Comparison of ENCODE assay signal across 10 cellular contexts in genomic region chr11:118605116-118605867, GRCh38. TPM values are rescaled to one million over a fixed set of nuclear protein-coding genes. Genes with fewer than 3 reads are reported as not detected.
DNase-seq lines count a peak whose midpoint lies in the region; ATAC-seq and TF ChIP-seq lines count a peak whose summit lies in the region.
"Had no signal": no experiment of that assay in that cellular context is flagged by ENCODE, and none has a peak within 500 bp of the region (broad histone marks: within the 10 kb centered on the region; RNA-seq: fewer than 3 reads in every experiment).

No MANE protein-coding gene starts in this region.

- ATAC-seq in HG03045 (IDR thresholded peaks at IDR 0.05; ENCODE audit: unreplicated experiment) = no peak

- H3K4me3 ChIP-seq in AG10803 (ENCODE audit: low read length) = peak overlapping the region; percentile 5

- TF ChIP-seq CTCF in AG10803 (conservative IDR thresholded peaks at IDR 0.05; ENCODE audit: low read length) = no peak

- DNase-seq in AG10803 (ENCODE audit: low read depth) (peak; percentile 94), SK-N-DZ (ENCODE audit: low spot score) (peak; percentile 75), head of caudate nucleus (peak in 29 of 42 donors; percentile 35 to 81 (median 64)), posterior vena cava (ENCODE audit: low spot score) (peak; percentile 90)
- DNase-seq in stimulated activated CD4-positive, alpha-beta T cell treated with anti-CD3 and anti-CD28 coated beads, Interleukin-4, amount 100 ng/mL, for 4 hours = no peak
- DNase-seq in activated T-cell treated with anti-CD3 and anti-CD28 coated beads, Interleukin-2, amount 50 U/mL, for 1 hour = no peak
- no peak for DNase-seq in activated effector memory CD4-positive, alpha-beta T cell treated with anti-CD3 and anti-CD28 coated beads, Interleukin-2, amount 50 U/mL, for 16 hours
- DNase-seq: DND-41; stimulated activated CD4-positive, alpha-beta T cell treated with anti-CD3 and anti-CD28 coated beads, Interleukin-12 subunit alpha, Interleukin-12 subunit beta, amount 100 ng/mL, for 4 hours had no signal

- intact Hi-C loops in head of caudate nucleus (cut with DNase I) (loop anchor here (5.0 kb wide), 1 partner anchor 52 kb away; no protein-coding TSS in a partner anchor), posterior vena cava (cut with DNase I) (no loop called here)

RNA-seq across cellular contexts. Expression of gene PHLDB1, which starts 2.1 kb away (rescaled TPM):
- 15.0 and 25.3 TPM in 2 replicates for polyA plus RNA-seq in SK-N-DZ (2014; cell fraction: cytosol; rRNA removed)
- polyA plus RNA-seq in SK-N-DZ (2014; cell fraction: nucleus; rRNA removed) = 24.2 and 28.0 TPM in 2 replicates
- 100 to 1,000 TPM; 155 to 201 TPM for total RNA-seq in posterior vena cava

RNA-seq across cellular contexts. Expression of gene ARCN1, which starts 33.1 kb away (rescaled TPM):
- 55.8 and 60.4 TPM in 2 replicates for polyA plus RNA-seq in SK-N-DZ (2014; cell fraction: cytosol; rRNA removed)
- 11.8 and 17.9 TPM in 2 replicates for polyA plus RNA-seq in SK-N-DZ (2014; cell fraction: nucleus; rRNA removed)
- total RNA-seq in posterior vena cava = 100 to 1,000 TPM; 148 to 176 TPM

RNA-seq across cellular contexts. Expression of gene IFT46, which starts 39.6 kb away (rescaled TPM):
- 30.4 and 53.9 TPM in 2 replicates for polyA plus RNA-seq in SK-N-DZ (2014; cell fraction: cytosol; rRNA removed)
- 30.9 and 32.9 TPM in 2 replicates for polyA plus RNA-seq in SK-N-DZ (2014; cell fraction: nucleus; rRNA removed)
- total RNA-seq in posterior vena cava = 10 to 100 TPM; 15.9 TPM

Comparison
In these comparisons a context has a peak if more than half of its experiments do, and no peak if none do; other contexts are left out.
1. DNase-seq: peak in AG10803 (single experiment), SK-N-DZ (single experiment), head of caudate nucleus (29 of 42) and posterior vena cava (single experiment); none in stimulated activated CD4-positive, alpha-beta T cell treated with anti-CD3 and anti-CD28 coated beads, Interleukin-4, amount 100 ng/mL, for 4 hours (0 of 2), activated T-cell treated with anti-CD3 and anti-CD28 coated beads, Interleukin-2, amount 50 U/mL, for 1 hour (single experiment) and activated effector memory CD4-positive, alpha-beta T cell treated with anti-CD3 and anti-CD28 coated beads, Interleukin-2, amount 50 U/mL, for 16 hours (single experiment).